In the genomic region with DNA sequence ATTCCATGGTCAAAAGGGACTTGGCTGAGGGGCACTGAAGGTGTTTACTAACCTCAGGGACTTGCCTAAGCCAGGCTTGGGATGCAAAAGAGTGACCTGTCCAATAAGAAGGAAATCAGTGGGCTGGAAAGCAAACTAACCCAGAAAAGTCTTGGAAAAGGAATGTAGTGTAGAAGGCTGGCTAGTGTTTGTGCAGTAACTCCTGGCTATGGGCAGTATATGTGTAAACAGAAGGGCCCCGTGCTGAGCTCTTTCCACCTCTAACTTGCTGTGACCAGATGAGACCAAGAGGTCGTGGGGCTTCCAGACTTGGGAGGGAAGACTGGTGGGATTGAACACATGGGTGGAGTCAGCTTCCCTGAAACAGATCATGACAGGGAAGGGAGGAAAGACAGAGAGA, we compare ENCODE assay signal across 1 cellular context.
TF ChIP-seq lines count a peak whose summit lies in the region.

No MANE protein-coding gene starts in this region.

TF ChIP-seq in liver, 16 proteins besides CTCF, POLR2A, EP300 and RAD21 (continued from another document):
- no peak for TF ChIP-seq MAX (IDR thresholded peaks at IDR 0.05)
- TF ChIP-seq HNF4A (conservative IDR thresholded peaks at IDR 0.05): no peak
- TF ChIP-seq, protein P1, sequence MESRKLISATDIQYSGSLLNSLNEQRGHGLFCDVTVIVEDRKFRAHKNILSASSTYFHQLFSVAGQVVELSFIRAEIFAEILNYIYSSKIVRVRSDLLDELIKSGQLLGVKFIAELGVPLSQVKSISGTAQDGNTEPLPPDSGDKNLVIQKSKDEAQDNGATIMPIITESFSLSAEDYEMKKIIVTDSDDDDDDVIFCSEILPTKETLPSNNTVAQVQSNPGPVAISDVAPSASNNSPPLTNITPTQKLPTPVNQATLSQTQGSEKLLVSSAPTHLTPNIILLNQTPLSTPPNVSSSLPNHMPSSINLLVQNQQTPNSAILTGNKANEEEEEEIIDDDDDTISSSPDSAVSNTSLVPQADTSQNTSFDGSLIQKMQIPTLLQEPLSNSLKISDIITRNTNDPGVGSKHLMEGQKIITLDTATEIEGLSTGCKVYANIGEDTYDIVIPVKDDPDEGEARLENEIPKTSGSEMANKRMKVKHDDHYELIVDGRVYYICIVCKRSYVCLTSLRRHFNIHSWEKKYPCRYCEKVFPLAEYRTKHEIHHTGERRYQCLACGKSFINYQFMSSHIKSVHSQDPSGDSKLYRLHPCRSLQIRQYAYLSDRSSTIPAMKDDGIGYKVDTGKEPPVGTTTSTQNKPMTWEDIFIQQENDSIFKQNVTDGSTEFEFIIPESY (IDR thresholded peaks at IDR 0.05): no peak
- TF ChIP-seq, protein P2, sequence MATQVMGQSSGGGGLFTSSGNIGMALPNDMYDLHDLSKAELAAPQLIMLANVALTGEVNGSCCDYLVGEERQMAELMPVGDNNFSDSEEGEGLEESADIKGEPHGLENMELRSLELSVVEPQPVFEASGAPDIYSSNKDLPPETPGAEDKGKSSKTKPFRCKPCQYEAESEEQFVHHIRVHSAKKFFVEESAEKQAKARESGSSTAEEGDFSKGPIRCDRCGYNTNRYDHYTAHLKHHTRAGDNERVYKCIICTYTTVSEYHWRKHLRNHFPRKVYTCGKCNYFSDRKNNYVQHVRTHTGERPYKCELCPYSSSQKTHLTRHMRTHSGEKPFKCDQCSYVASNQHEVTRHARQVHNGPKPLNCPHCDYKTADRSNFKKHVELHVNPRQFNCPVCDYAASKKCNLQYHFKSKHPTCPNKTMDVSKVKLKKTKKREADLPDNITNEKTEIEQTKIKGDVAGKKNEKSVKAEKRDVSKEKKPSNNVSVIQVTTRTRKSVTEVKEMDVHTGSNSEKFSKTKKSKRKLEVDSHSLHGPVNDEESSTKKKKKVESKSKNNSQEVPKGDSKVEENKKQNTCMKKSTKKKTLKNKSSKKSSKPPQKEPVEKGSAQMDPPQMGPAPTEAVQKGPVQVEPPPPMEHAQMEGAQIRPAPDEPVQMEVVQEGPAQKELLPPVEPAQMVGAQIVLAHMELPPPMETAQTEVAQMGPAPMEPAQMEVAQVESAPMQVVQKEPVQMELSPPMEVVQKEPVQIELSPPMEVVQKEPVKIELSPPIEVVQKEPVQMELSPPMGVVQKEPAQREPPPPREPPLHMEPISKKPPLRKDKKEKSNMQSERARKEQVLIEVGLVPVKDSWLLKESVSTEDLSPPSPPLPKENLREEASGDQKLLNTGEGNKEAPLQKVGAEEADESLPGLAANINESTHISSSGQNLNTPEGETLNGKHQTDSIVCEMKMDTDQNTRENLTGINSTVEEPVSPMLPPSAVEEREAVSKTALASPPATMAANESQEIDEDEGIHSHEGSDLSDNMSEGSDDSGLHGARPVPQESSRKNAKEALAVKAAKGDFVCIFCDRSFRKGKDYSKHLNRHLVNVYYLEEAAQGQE (IDR thresholded peaks at IDR 0.05): no peak
- no peak for TF ChIP-seq YY1 (IDR thresholded peaks at IDR 0.05)
- TF ChIP-seq EGR1 (IDR thresholded peaks at IDR 0.05; ENCODE audit: low read depth in 2 of 2): no peak
- TF ChIP-seq ATF3 (IDR thresholded peaks at IDR 0.05): no peak
- TF ChIP-seq HNF4G (IDR thresholded peaks at IDR 0.05): no peak
- no peak for TF ChIP-seq SP1 (IDR thresholded peaks at IDR 0.05)
- no peak for TF ChIP-seq RXRA (IDR thresholded peaks at IDR 0.05)
